Comparison of ENCODE assay signal across 1 cellular context in the genomic region with DNA sequence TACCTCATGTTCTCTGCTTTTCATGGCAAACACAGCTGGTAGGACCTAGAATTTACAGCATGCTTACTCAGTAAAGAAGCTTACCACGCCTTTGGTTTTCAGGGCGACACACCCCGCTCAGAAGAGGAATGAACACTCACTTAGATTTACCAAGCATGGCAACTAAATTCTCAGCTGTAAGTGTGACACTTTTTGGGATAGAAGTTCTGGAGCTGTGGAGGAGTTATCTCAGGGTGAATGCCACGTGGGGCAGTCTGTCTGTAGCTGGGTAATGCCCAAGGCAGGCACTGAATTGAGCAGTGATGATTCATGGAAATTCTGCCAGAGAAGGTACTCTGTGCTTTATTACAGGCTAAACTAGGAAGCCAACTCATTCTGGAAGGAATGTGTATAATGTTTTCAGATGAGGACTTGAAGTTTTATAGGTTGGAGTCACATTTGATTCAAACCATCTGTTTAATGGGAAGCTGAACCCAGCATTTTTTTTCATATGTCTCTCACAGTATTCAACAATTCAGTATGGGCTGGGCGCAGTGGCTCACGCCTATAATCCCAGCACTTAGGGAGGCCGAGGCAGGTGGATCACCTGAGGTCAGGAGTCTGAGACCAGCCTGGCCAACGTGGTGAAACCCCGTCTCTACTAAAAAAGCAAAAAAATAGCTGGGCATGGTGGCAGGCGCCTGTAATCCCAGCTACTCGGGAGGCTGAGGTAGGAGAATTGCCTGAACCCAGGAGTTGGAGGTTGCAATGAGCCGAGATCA.
TF ChIP-seq lines count a peak whose summit lies in the region.

No MANE protein-coding gene starts in this region.

TF ChIP-seq in HCT116, 20 proteins besides CTCF, POLR2A, EP300 and RAD21 (continued from another document):
- TF ChIP-seq, protein P1, sequence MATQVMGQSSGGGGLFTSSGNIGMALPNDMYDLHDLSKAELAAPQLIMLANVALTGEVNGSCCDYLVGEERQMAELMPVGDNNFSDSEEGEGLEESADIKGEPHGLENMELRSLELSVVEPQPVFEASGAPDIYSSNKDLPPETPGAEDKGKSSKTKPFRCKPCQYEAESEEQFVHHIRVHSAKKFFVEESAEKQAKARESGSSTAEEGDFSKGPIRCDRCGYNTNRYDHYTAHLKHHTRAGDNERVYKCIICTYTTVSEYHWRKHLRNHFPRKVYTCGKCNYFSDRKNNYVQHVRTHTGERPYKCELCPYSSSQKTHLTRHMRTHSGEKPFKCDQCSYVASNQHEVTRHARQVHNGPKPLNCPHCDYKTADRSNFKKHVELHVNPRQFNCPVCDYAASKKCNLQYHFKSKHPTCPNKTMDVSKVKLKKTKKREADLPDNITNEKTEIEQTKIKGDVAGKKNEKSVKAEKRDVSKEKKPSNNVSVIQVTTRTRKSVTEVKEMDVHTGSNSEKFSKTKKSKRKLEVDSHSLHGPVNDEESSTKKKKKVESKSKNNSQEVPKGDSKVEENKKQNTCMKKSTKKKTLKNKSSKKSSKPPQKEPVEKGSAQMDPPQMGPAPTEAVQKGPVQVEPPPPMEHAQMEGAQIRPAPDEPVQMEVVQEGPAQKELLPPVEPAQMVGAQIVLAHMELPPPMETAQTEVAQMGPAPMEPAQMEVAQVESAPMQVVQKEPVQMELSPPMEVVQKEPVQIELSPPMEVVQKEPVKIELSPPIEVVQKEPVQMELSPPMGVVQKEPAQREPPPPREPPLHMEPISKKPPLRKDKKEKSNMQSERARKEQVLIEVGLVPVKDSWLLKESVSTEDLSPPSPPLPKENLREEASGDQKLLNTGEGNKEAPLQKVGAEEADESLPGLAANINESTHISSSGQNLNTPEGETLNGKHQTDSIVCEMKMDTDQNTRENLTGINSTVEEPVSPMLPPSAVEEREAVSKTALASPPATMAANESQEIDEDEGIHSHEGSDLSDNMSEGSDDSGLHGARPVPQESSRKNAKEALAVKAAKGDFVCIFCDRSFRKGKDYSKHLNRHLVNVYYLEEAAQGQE (IDR thresholded peaks at IDR 0.05; ENCODE audit: low read depth): no peak
- TF ChIP-seq, protein P2, sequence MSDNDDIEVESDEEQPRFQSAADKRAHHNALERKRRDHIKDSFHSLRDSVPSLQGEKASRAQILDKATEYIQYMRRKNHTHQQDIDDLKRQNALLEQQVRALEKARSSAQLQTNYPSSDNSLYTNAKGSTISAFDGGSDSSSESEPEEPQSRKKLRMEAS (IDR thresholded peaks at IDR 0.05): peak; percentile 92
- TF ChIP-seq FOSL1 (IDR thresholded peaks at IDR 0.05; ENCODE audit: low read depth) (peak; percentile 84), SRF (IDR thresholded peaks at IDR 0.05; ENCODE audit: low read depth) (peak; percentile 32; the same call in 1 of the 2 replicates), EZH2phosphoT487 (IDR thresholded peaks at IDR 0.05; ENCODE audit: borderline replicate concordance) (no peak)
- TF ChIP-seq, protein P3, sequence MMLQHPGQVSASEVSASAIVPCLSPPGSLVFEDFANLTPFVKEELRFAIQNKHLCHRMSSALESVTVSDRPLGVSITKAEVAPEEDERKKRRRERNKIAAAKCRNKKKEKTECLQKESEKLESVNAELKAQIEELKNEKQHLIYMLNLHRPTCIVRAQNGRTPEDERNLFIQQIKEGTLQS (IDR thresholded peaks at IDR 0.05): no peak
